Comparison of ENCODE assay signal across 1 cellular context in the genomic region with DNA sequence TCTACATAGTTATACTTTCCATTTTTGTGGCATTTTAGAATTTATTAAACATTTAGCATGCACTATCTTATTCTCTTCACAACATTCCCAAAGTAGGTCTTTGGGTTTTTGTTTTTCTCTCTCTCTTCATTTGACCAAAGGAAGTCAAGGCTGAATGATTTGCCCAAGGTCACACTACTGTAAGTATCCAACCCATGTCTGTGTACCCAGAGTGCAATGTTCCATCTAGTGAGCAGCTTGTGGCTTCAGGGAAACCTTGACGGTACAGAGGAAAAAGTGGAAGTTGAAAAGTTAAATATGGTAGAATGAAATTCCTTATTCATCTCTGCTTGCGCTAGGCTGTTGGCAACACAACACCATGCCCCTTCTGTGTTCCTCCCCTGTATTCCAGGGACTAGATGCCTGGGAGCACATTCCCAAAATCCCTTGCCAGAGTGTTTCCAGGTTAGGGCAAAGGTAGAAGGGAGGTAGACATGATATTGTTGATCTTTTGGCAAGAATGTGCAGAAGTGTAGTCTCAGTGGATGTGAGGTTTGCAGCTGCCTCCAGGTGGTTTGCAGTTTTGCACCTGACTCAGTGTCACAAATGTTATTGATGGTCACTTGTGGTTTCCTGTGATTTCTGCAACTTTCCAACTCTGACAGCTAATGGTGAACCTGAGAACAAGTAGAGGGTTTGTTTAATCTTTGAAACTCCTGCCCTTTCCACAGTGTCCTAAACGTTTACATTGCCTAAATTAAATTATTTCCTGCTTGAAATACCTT.
TF ChIP-seq lines count a peak whose summit lies in the region.

No MANE protein-coding gene starts in this region.

TF ChIP-seq in HepG2, 621 proteins besides CTCF, POLR2A, EP300 and RAD21 (continued from another document):
- TF ChIP-seq, protein P1, sequence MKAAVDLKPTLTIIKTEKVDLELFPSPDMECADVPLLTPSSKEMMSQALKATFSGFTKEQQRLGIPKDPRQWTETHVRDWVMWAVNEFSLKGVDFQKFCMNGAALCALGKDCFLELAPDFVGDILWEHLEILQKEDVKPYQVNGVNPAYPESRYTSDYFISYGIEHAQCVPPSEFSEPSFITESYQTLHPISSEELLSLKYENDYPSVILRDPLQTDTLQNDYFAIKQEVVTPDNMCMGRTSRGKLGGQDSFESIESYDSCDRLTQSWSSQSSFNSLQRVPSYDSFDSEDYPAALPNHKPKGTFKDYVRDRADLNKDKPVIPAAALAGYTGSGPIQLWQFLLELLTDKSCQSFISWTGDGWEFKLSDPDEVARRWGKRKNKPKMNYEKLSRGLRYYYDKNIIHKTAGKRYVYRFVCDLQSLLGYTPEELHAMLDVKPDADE (CRISPR knock-in tag; IDR thresholded peaks at IDR 0.05) = no peak
- TF ChIP-seq, protein P2, sequence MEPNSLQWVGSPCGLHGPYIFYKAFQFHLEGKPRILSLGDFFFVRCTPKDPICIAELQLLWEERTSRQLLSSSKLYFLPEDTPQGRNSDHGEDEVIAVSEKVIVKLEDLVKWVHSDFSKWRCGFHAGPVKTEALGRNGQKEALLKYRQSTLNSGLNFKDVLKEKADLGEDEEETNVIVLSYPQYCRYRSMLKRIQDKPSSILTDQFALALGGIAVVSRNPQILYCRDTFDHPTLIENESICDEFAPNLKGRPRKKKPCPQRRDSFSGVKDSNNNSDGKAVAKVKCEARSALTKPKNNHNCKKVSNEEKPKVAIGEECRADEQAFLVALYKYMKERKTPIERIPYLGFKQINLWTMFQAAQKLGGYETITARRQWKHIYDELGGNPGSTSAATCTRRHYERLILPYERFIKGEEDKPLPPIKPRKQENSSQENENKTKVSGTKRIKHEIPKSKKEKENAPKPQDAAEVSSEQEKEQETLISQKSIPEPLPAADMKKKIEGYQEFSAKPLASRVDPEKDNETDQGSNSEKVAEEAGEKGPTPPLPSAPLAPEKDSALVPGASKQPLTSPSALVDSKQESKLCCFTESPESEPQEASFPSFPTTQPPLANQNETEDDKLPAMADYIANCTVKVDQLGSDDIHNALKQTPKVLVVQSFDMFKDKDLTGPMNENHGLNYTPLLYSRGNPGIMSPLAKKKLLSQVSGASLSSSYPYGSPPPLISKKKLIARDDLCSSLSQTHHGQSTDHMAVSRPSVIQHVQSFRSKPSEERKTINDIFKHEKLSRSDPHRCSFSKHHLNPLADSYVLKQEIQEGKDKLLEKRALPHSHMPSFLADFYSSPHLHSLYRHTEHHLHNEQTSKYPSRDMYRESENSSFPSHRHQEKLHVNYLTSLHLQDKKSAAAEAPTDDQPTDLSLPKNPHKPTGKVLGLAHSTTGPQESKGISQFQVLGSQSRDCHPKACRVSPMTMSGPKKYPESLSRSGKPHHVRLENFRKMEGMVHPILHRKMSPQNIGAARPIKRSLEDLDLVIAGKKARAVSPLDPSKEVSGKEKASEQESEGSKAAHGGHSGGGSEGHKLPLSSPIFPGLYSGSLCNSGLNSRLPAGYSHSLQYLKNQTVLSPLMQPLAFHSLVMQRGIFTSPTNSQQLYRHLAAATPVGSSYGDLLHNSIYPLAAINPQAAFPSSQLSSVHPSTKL (CRISPR knock-in tag; IDR thresholded peaks at IDR 0.05) = peak; percentile 52
- TF ChIP-seq ISL2 (CRISPR knock-in tag; IDR thresholded peaks at IDR 0.05) (no peak), NONO (IDR thresholded peaks at IDR 0.05) (no peak), NONO (CRISPR knock-in tag; conservative IDR thresholded peaks at IDR 0.05) (no peak), HNF4A (CRISPR knock-in tag; IDR thresholded peaks at IDR 0.05) (0 out of 2 replicates have a peak, but pooled peaks have one; percentile 12), POGZ (CRISPR knock-in tag; IDR thresholded peaks at IDR 0.05) (no peak), HOXA7 (CRISPR knock-in tag; IDR thresholded peaks at IDR 0.05) (no peak), ZNF644 (CRISPR knock-in tag; IDR thresholded peaks at IDR 0.05; ENCODE audit: low read depth) (peak; percentile 54; the same call in 1 of the 2 replicates), NFE2L1 (CRISPR knock-in tag; IDR thresholded peaks at IDR 0.05; ENCODE audit: borderline replicate concordance) (no peak), BHLHE40 (IDR thresholded peaks at IDR 0.05; ENCODE audit: low read length) (no peak), ZNF780A (CRISPR knock-in tag; IDR thresholded peaks at IDR 0.05) (no peak), ZNF788 (CRISPR knock-in tag; IDR thresholded peaks at IDR 0.05; ENCODE audit: borderline replicate concordance) (no peak), SOX6 (IDR thresholded peaks at IDR 0.05) (no peak), SOX6 (CRISPR knock-in tag; IDR thresholded peaks at IDR 0.05) (no peak)
- TF ChIP-seq, protein P3, sequence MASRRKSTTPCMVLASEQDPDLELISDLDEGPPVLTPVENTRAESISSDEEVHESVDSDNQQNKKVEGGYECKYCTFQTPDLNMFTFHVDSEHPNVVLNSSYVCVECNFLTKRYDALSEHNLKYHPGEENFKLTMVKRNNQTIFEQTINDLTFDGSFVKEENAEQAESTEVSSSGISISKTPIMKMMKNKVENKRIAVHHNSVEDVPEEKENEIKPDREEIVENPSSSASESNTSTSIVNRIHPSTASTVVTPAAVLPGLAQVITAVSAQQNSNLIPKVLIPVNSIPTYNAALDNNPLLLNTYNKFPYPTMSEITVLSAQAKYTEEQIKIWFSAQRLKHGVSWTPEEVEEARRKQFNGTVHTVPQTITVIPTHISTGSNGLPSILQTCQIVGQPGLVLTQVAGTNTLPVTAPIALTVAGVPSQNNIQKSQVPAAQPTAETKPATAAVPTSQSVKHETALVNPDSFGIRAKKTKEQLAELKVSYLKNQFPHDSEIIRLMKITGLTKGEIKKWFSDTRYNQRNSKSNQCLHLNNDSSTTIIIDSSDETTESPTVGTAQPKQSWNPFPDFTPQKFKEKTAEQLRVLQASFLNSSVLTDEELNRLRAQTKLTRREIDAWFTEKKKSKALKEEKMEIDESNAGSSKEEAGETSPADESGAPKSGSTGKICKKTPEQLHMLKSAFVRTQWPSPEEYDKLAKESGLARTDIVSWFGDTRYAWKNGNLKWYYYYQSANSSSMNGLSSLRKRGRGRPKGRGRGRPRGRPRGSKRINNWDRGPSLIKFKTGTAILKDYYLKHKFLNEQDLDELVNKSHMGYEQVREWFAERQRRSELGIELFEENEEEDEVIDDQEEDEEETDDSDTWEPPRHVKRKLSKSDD (CRISPR knock-in tag; IDR thresholded peaks at IDR 0.05; ENCODE audit: low read depth) = no peak
- TF ChIP-seq, protein P4, sequence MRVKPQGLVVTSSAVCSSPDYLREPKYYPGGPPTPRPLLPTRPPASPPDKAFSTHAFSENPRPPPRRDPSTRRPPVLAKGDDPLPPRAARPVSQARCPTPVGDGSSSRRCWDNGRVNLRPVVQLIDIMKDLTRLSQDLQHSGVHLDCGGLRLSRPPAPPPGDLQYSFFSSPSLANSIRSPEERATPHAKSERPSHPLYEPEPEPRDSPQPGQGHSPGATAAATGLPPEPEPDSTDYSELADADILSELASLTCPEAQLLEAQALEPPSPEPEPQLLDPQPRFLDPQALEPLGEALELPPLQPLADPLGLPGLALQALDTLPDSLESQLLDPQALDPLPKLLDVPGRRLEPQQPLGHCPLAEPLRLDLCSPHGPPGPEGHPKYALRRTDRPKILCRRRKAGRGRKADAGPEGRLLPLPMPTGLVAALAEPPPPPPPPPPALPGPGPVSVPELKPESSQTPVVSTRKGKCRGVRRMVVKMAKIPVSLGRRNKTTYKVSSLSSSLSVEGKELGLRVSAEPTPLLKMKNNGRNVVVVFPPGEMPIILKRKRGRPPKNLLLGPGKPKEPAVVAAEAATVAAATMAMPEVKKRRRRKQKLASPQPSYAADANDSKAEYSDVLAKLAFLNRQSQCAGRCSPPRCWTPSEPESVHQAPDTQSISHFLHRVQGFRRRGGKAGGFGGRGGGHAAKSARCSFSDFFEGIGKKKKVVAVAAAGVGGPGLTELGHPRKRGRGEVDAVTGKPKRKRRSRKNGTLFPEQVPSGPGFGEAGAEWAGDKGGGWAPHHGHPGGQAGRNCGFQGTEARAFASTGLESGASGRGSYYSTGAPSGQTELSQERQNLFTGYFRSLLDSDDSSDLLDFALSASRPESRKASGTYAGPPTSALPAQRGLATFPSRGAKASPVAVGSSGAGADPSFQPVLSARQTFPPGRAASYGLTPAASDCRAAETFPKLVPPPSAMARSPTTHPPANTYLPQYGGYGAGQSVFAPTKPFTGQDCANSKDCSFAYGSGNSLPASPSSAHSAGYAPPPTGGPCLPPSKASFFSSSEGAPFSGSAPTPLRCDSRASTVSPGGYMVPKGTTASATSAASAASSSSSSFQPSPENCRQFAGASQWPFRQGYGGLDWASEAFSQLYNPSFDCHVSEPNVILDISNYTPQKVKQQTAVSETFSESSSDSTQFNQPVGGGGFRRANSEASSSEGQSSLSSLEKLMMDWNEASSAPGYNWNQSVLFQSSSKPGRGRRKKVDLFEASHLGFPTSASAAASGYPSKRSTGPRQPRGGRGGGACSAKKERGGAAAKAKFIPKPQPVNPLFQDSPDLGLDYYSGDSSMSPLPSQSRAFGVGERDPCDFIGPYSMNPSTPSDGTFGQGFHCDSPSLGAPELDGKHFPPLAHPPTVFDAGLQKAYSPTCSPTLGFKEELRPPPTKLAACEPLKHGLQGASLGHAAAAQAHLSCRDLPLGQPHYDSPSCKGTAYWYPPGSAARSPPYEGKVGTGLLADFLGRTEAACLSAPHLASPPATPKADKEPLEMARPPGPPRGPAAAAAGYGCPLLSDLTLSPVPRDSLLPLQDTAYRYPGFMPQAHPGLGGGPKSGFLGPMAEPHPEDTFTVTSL (CRISPR knock-in tag; IDR thresholded peaks at IDR 0.05; ENCODE audit: borderline replicate concordance) = no peak
- TF ChIP-seq, protein P5, sequence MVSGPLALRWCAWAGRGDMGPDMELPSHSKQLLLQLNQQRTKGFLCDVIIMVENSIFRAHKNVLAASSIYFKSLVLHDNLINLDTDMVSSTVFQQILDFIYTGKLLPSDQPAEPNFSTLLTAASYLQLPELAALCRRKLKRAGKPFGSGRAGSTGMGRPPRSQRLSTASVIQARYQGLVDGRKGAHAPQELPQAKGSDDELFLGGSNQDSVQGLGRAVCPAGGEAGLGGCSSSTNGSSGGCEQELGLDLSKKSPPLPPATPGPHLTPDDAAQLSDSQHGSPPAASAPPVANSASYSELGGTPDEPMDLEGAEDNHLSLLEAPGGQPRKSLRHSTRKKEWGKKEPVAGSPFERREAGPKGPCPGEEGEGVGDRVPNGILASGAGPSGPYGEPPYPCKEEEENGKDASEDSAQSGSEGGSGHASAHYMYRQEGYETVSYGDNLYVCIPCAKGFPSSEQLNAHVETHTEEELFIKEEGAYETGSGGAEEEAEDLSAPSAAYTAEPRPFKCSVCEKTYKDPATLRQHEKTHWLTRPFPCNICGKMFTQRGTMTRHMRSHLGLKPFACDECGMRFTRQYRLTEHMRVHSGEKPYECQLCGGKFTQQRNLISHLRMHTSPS (CRISPR knock-in tag; IDR thresholded peaks at IDR 0.05; ENCODE audit: low read depth) = no peak
